In genomic region chr4:66956426-66956825, GRCh38 we compare ENCODE assay signal across 1 cellular context.
TF ChIP-seq lines count a peak whose summit lies in the region.

No MANE protein-coding gene starts in this region.

TF ChIP-seq in GM23338, 12 proteins besides CTCF, POLR2A, EP300 and RAD21 (continued from another document):
- no peak for TF ChIP-seq ZNF462 (CRISPR knock-in tag; IDR thresholded peaks at IDR 0.05)
- TF ChIP-seq, protein P1, sequence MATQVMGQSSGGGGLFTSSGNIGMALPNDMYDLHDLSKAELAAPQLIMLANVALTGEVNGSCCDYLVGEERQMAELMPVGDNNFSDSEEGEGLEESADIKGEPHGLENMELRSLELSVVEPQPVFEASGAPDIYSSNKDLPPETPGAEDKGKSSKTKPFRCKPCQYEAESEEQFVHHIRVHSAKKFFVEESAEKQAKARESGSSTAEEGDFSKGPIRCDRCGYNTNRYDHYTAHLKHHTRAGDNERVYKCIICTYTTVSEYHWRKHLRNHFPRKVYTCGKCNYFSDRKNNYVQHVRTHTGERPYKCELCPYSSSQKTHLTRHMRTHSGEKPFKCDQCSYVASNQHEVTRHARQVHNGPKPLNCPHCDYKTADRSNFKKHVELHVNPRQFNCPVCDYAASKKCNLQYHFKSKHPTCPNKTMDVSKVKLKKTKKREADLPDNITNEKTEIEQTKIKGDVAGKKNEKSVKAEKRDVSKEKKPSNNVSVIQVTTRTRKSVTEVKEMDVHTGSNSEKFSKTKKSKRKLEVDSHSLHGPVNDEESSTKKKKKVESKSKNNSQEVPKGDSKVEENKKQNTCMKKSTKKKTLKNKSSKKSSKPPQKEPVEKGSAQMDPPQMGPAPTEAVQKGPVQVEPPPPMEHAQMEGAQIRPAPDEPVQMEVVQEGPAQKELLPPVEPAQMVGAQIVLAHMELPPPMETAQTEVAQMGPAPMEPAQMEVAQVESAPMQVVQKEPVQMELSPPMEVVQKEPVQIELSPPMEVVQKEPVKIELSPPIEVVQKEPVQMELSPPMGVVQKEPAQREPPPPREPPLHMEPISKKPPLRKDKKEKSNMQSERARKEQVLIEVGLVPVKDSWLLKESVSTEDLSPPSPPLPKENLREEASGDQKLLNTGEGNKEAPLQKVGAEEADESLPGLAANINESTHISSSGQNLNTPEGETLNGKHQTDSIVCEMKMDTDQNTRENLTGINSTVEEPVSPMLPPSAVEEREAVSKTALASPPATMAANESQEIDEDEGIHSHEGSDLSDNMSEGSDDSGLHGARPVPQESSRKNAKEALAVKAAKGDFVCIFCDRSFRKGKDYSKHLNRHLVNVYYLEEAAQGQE (IDR thresholded peaks at IDR 0.05; ENCODE audit: unreplicated experiment) = no peak
- TF ChIP-seq ZNF114 (CRISPR knock-in tag; IDR thresholded peaks at IDR 0.05) = no peak
- no peak for TF ChIP-seq ZNF331 (CRISPR knock-in tag; IDR thresholded peaks at IDR 0.05; ENCODE audit: low read depth)
- no peak for TF ChIP-seq EZH2 (IDR thresholded peaks at IDR 0.05; ENCODE audit: low read depth, unreplicated experiment)
- TF ChIP-seq NANOG (IDR thresholded peaks at IDR 0.05; ENCODE audit: borderline replicate concordance) = no peak
- TF ChIP-seq POLR2AphosphoS5 (IDR thresholded peaks at IDR 0.05; ENCODE audit: low read depth) = no peak
- TF ChIP-seq ETS1 (IDR thresholded peaks at IDR 0.05) = no peak
- no peak for TF ChIP-seq CREB1 (CRISPR knock-in tag; IDR thresholded peaks at IDR 0.05; ENCODE audit: low read depth)
